19 cellular contexts compared by ENCODE assay signal in the genomic region with DNA sequence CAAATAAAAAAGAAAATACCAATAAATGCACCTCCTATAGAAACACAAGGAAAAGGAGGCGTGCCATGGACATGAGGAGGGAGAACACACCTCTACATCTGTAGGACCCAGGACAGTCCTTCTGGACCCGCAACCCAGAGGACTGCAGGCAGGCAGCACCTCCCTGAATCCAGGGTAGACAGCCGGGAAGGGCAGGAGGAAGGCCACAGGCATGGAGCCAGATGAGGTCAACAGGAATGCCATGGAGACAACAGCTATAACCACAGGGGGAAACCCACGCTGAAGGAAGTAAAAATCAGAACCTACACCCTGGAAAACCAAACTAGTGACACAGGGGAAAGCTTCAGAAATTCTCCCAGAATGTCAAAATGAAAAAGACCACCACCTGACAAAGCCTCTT.
"Had no signal": no experiment of that assay in that cellular context is flagged by ENCODE, and none has a peak within 500 bp of the region (broad histone marks: within the 10 kb centered on the region; RNA-seq: fewer than 3 reads in every experiment).

No MANE protein-coding gene starts in this region.

- H3K4me3 ChIP-seq: breast epithelium, dorsolateral prefrontal cortex, neural progenitor cell, ovary, suprapubic skin had no signal

- DNase-seq: activated CD4-positive, alpha-beta T cell treated with anti-CD3 and anti-CD28 coated beads, Interleukin-2, amount 10 ng/mL, durations not matched to agents 7 days and 5 days; activated CD4-positive, CD25-positive, alpha-beta regulatory T cell; activated naive CD4-positive, alpha-beta T cell; activated naive CD8-positive, alpha-beta T cell treated with anti-CD3 and anti-CD28 coated beads, Interleukin-2, amount 10 ng/mL, durations not matched to agents 7 days and 5 days; activated T-cell treated with anti-CD3 and anti-CD28 coated beads for 4 hours; dorsolateral prefrontal cortex; glutamatergic neuron; mammary epithelial cell; ovary; retina; small intestine; stimulated activated CD4-positive, alpha-beta T cell treated with anti-CD3 and anti-CD28 coated beads, Interleukin-4, amount 100 ng/mL, for 4 hours; trophoblast cell had no signal

- H3K36me3 ChIP-seq: breast epithelium, neural progenitor cell, ovary, suprapubic skin had no signal

- H3K27me3 ChIP-seq: breast epithelium, dorsolateral prefrontal cortex, neural progenitor cell, ovary, suprapubic skin had no signal

- H3K27me3 Mint-ChIP-seq: activated CD4-positive, alpha-beta T cell treated with anti-CD3 and anti-CD28 coated beads, Interleukin-2, amount 10 ng/mL, durations not matched to agents 7 days and 5 days had no signal

- H3K27ac ChIP-seq: breast epithelium, dorsolateral prefrontal cortex, neural progenitor cell, ovary, suprapubic skin had no signal

- H3K4me3 Mint-ChIP-seq: activated CD4-positive, alpha-beta T cell treated with anti-CD3 and anti-CD28 coated beads, Interleukin-2, amount 10 ng/mL, durations not matched to agents 7 days and 5 days; activated naive CD8-positive, alpha-beta T cell treated with anti-CD3 and anti-CD28 coated beads, Interleukin-2, amount 10 ng/mL, durations not matched to agents 7 days and 5 days; neural progenitor cell; stimulated activated naive CD8-positive, alpha-beta T cell treated with anti-CD3 and anti-CD28 coated beads, Interleukin-15, Interleukin-2, amounts not matched to agents 100 ng/mL and 50 ng/mL, for 24 hours; T-helper 2 cell treated with Interferon-gamma antibody and Interleukin-4, amounts not matched to agents 5 μg/mL and 100 μg/mL, for 36 hours had no signal

- H3K27ac Mint-ChIP-seq: activated CD4-positive, alpha-beta T cell treated with anti-CD3 and anti-CD28 coated beads, Interleukin-2, amount 10 ng/mL, durations not matched to agents 7 days and 5 days; activated naive CD8-positive, alpha-beta T cell treated with anti-CD3 and anti-CD28 coated beads, Interleukin-2, amount 10 ng/mL, durations not matched to agents 7 days and 5 days; neural progenitor cell; stimulated activated naive CD8-positive, alpha-beta T cell treated with anti-CD3 and anti-CD28 coated beads, Interleukin-15, Interleukin-2, amounts not matched to agents 100 ng/mL and 50 ng/mL, for 24 hours; T-helper 2 cell treated with Interferon-gamma antibody and Interleukin-4, amounts not matched to agents 5 μg/mL and 100 μg/mL, for 36 hours had no signal

- FAIRE-seq: small intestine had no signal

- H3K9me3 ChIP-seq: ovary had no signal

- H3K4me1 ChIP-seq: breast epithelium, neural progenitor cell, suprapubic skin had no signal

- ATAC-seq: esophagus mucosa had no signal

- H3K4me1 Mint-ChIP-seq: activated CD4-positive, alpha-beta T cell treated with anti-CD3 and anti-CD28 coated beads, Interleukin-2, amount 10 ng/mL, durations not matched to agents 7 days and 5 days; activated naive CD8-positive, alpha-beta T cell treated with anti-CD3 and anti-CD28 coated beads, Interleukin-2, amount 10 ng/mL, durations not matched to agents 7 days and 5 days; neural progenitor cell had no signal

- H3K36me3 Mint-ChIP-seq: activated naive CD8-positive, alpha-beta T cell treated with anti-CD3 and anti-CD28 coated beads, Interleukin-2, amount 10 ng/mL, durations not matched to agents 7 days and 5 days; neural progenitor cell had no signal
